Comparison of ENCODE assay signal across 12 cellular contexts in genomic region chr3:43870110-43870509, GRCh38.
A peak's percentile ranks its signal among the peaks of the same experiment; 100 is the strongest.
DNase-seq lines count a peak whose midpoint lies in the region; ATAC-seq, FAIRE-seq and TF ChIP-seq lines count a peak whose summit lies in the region.
"Had no signal": no experiment of that assay in that cellular context is flagged by ENCODE, and none has a peak within 500 bp of the region (broad histone marks: within the 10 kb centered on the region; RNA-seq: fewer than 3 reads in every experiment).

No MANE protein-coding gene starts in this region.

- no peak overlapping the region for H3K4me3 ChIP-seq in right atrium auricular region
- H3K4me3 ChIP-seq in body of pancreas = no peak overlapping the region
- H3K4me3 ChIP-seq in keratinocyte (ENCODE audit: control insufficient read depth in 2 of 3, extremely low read depth in 1 of 3, insufficient read depth in 2 of 3, low read depth in 1 of 3, low read length in 3 of 3) = peak overlapping the region in 2 of 3 experiments; percentile 17 to 31
- H3K4me3 ChIP-seq in aorta (ENCODE audit: low read length in 2 of 2) = no peak overlapping the region
- no peak overlapping the region for H3K4me3 ChIP-seq in tibial nerve
- H3K4me3 ChIP-seq: vagina had no signal

- DNase-seq in right atrium auricular region (ENCODE audit: low spot score) (peak; percentile 43), Right ventricle myocardium inferior (ENCODE audit: missing footprints) (no peak), body of pancreas (peak; percentile 28 to 64 (median 37)), keratinocyte (ENCODE audit: low read depth, low spot score) (no peak), aorta (peak; percentile 70 to 75), C1 segment of cervical spinal cord (lab: John Stamatoyannopoulos, UW) (no peak), tibial nerve (ENCODE audit: low spot score in 2 of 2) (no peak)
- DNase-seq: activated B cell treated with CpG ODN at 0.5 μM for 24 hours; activated naive CD4-positive, alpha-beta T cell treated with Interleukin-2 at 50 U/mL for 16 hours had no signal

- TF ChIP-seq EP300 in tibial nerve (IDR thresholded peaks at IDR 0.05) = no peak

- H3K9me3 ChIP-seq in right atrium auricular region (no peaks in the 10 kb centered on the region), body of pancreas (no peaks in the 10 kb centered on the region), keratinocyte (ENCODE audit: control insufficient read depth, low read depth, low read length) (no peaks in the 10 kb centered on the region), aorta (ENCODE audit: control insufficient read depth, low read length) (no peaks in the 10 kb centered on the region), tibial nerve (no peaks in the 10 kb centered on the region)
- H3K9me3 ChIP-seq: vagina had no signal

- WGBS in body of pancreas, 2 donors = 21 to 32% methylated on average over 2 of the region's 2 CpGs
- 0 to 2% methylated on average over 2 of the region's 2 CpGs for WGBS in aorta, 2 donors
- 25 to 29% methylated on average over 2 of the region's 2 CpGs for WGBS in tibial nerve, 2 donors

- ATAC-seq in Right ventricle myocardium inferior = no peak
- ATAC-seq in body of pancreas = peak; percentile 74
- ATAC-seq in aorta (ENCODE audit: low FRiP score) = no peak
- no peak for ATAC-seq in GM19463 (IDR thresholded peaks at IDR 0.05; ENCODE audit: unreplicated experiment)
- ATAC-seq: natural killer cell treated with Interleukin-12 subunit alpha and Interleukin-12 subunit beta and Interleukin-15 and Interleukin-18, amount 100 ng/mL, for 72 hours had no signal

- no peaks in the 10 kb centered on the region for H4K20me1 ChIP-seq in keratinocyte (ENCODE audit: control insufficient read depth, extremely low read depth, insufficient read depth, low read length)

- intact Hi-C loops in Right ventricle myocardium inferior (cut with DNase I) = no loop called here
- intact Hi-C loops in body of pancreas (cut with DNase I) = no loop called here
- intact Hi-C loops in aorta (cut with DNase I) = loop anchor here in 1 of 2 donors (10.0 kb wide), 1 partner anchor 95 kb away; no protein-coding TSS in a partner anchor

- peak overlapping the region; percentile 55 for H3K4me2 ChIP-seq in keratinocyte (ENCODE audit: control insufficient read depth, extremely low read depth, insufficient read depth, low read depth, low read length)

- no peaks in the 10 kb centered on the region for H3K9me1 ChIP-seq in keratinocyte (ENCODE audit: control insufficient read depth, extremely low read depth, insufficient read depth, low read length)

- H2AFZ ChIP-seq in keratinocyte (ENCODE audit: control insufficient read depth, low read length) = no peak overlapping the region

- peak overlapping the region; percentile 7 for H3K9ac ChIP-seq in keratinocyte (ENCODE audit: control insufficient read depth, extremely low read depth, insufficient read depth, low read length)

- TF ChIP-seq POLR2A in body of pancreas (IDR thresholded peaks at IDR 0.05) = no peak
- TF ChIP-seq POLR2A in tibial nerve (IDR thresholded peaks at IDR 0.05) = no peak

- dilution Hi-C loops in keratinocyte (cut with MboI; ENCODE audit: extremely low pct_ligation_motif_present, low sequenced_read_pairs) = no loop called here

- H3K27me3 ChIP-seq in right atrium auricular region = no peaks in the 10 kb centered on the region
- H3K27me3 ChIP-seq in body of pancreas = no peaks in the 10 kb centered on the region
- H3K27me3 ChIP-seq in keratinocyte (ENCODE audit: control insufficient read depth, extremely low read depth, insufficient read depth, low read length) = no peaks in the 10 kb centered on the region
- no peaks in the 10 kb centered on the region for H3K27me3 ChIP-seq in aorta (ENCODE audit: control insufficient read depth in 1 of 2, insufficient read depth in 2 of 2, low read length in 1 of 2)
- H3K27me3 ChIP-seq in tibial nerve = no peaks in the 10 kb centered on the region
- H3K27me3 ChIP-seq: vagina had no signal

- H3K36me3 ChIP-seq in right atrium auricular region (no peaks in the 10 kb centered on the region), body of pancreas (replicated peaks in 1 of 2; ENCODE audit: insufficient read depth in 1 of 2, low read depth in 2 of 2) (no peaks in the 10 kb centered on the region), keratinocyte (ENCODE audit: control insufficient read depth in 2 of 2, extremely low read depth in 1 of 2, insufficient read depth in 2 of 2, low read length in 2 of 2) (no peaks in the 10 kb centered on the region), aorta (ENCODE audit: control insufficient read depth in 1 of 2, insufficient read depth in 2 of 2, low read length in 1 of 2) (no peaks in the 10 kb centered on the region), tibial nerve (no peaks in the 10 kb centered on the region)
- H3K36me3 ChIP-seq: vagina had no signal

- no peaks in the 10 kb centered on the region for H3K79me2 ChIP-seq in keratinocyte (ENCODE audit: control insufficient read depth, insufficient read depth, low read length)

- H3K27ac ChIP-seq in right atrium auricular region = no peak overlapping the region
- H3K27ac ChIP-seq in body of pancreas = peak overlapping the region in 1 of 4 donors; percentile 32
- peak overlapping the region; percentile 75 for H3K27ac ChIP-seq in keratinocyte (ENCODE audit: control insufficient read depth, insufficient read depth, low read length)
- H3K27ac ChIP-seq in aorta (ENCODE audit: low read depth in 1 of 2, low read length in 2 of 2) = peak overlapping the region; percentile 89 to 91
- no peak overlapping the region for H3K27ac ChIP-seq in tibial nerve
- H3K27ac ChIP-seq: vagina had no signal

- TF ChIP-seq CTCF in right atrium auricular region (IDR thresholded peaks at IDR 0.05) = no peak
- TF ChIP-seq CTCF in body of pancreas (IDR thresholded peaks at IDR 0.05) = no peak
- no peak for TF ChIP-seq CTCF in keratinocyte (optimal IDR thresholded peaks at IDR 0.05 in 1 of 3, IDR thresholded peaks at IDR 0.05 in 1 of 3, conservative IDR thresholded peaks at IDR 0.05 in 1 of 3; ENCODE audit: extremely low read depth in 1 of 3, insufficient read depth in 2 of 3, low read length in 3 of 3)
- no peak for TF ChIP-seq CTCF in tibial nerve (IDR thresholded peaks at IDR 0.05)

- peak; percentile 99 for FAIRE-seq in keratinocyte (lab: Jason Lieb, UNC)

- no peaks in the 10 kb centered on the region for H3K4me1 ChIP-seq in right atrium auricular region
- H3K4me1 ChIP-seq in body of pancreas = peaks cover 10% of the 10 kb centered on the region
- peaks cover 79% of the 10 kb centered on the region for H3K4me1 ChIP-seq in keratinocyte (ENCODE audit: control insufficient read depth, extremely low read depth, insufficient read depth, low read length)
- H3K4me1 ChIP-seq in aorta (ENCODE audit: control insufficient read depth in 1 of 2, insufficient read depth in 2 of 2, low read length in 2 of 2) = peaks cover 5 to 7% of the 10 kb centered on the region in 2 donors
- H3K4me1 ChIP-seq in tibial nerve = no peaks in the 10 kb centered on the region
- H3K4me1 ChIP-seq: vagina had no signal

Comparison
In these comparisons a context has a peak if more than half of its experiments do, and no peak if none do; other contexts are left out.
1. DNase-seq: peak in right atrium auricular region (single experiment), body of pancreas (4 of 4) and aorta (2 of 2); none in Right ventricle myocardium inferior (single experiment), keratinocyte (single experiment), C1 segment of cervical spinal cord (0 of 14) and tibial nerve (0 of 2).
2. H3K27ac ChIP-seq: peak in keratinocyte (single experiment) and aorta (2 of 2); none in right atrium auricular region (0 of 2) and tibial nerve (0 of 4).
3. H3K4me3 ChIP-seq: peak in keratinocyte (2 of 3); none in right atrium auricular region (0 of 2), body of pancreas (0 of 2), aorta (0 of 2) and tibial nerve (0 of 4).